Comparison of ENCODE assay signal across 8 cellular contexts in the genomic region with DNA sequence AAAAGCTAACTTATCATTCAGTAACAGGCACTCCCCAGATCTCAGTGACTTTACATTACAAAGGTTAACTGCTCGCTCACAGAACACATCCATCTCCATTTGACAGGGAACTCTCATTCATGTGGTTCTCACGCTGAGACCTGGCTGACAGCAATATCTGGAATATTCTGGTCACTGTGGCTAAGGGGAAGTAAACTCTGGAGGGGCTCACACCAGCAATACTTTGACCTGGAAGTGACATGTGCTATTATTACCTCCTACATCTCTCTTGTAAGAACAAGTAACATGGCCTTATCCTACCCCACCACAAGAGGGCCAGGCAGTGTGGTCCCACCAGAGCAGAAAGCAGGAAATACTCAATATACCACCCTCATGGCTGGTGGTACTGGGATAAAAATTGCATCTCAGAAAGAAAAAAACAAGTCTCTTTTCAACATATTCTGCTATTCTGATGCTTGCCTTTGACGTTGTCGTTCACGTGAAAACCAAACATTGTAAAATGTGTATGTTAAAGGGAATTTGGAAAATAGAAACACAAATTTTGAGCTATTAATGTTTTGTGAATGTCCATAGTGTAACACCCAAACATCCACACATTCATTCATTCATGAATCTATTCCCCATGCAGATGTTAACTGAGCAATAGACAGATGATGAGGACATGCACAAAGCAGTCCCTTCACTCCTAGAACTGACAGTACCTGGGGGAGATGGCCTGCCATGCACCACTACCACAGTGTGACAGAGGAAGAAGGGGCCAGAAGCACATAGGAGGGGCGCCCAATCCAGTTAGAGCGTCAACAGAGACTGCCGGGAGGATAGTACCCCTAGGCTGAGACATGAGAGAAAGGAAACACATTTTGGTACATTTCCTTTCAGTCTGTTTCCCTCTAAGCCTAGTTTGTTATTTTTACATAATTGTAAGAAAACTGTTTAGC.
DNase-seq lines count a peak whose midpoint lies in the region; ATAC-seq, FAIRE-seq and TF ChIP-seq lines count a peak whose summit lies in the region.

No MANE protein-coding gene starts in this region.

- TF ChIP-seq RAD21 in HepG2 (CRISPR knock-in tag; IDR thresholded peaks at IDR 0.05) = peak; percentile 43; the same call in 1 of the 2 replicates

- FAIRE-seq in HepG2 (lab: Jason Lieb, UNC) = peak; percentile 64

- H3K36me3 ChIP-seq in KMS-11 (ENCODE audit: insufficient read depth) (no peaks in the 10 kb centered on the region), HepG2 (replicated peaks in 1 of 2; ENCODE audit: control insufficient read depth in 1 of 2, insufficient read depth in 2 of 2, low read length in 2 of 2) (no peaks in the 10 kb centered on the region)

- H3K4me1 Mint-ChIP-seq in activated naive CD8-positive, alpha-beta T cell treated with anti-CD3 and anti-CD28 coated beads, Interleukin-2, amount 50 U/mL, for 24 hours = peaks cover 9% of the 10 kb centered on the region

- intact Hi-C loops in HepG2 (cut with micrococcal nuclease; ENCODE audit: unreplicated experiment) = loop anchor here (1.0 to 2.0 kb wide), 4 partner anchors 165 to 505 kb away; no protein-coding TSS in a partner anchor

- TF ChIP-seq POLR2A in HepG2 (IDR thresholded peaks at IDR 0.05; ENCODE audit: insufficient read depth in 1 of 2, low read depth in 2 of 2, low read length in 2 of 2) = no peak

- H3K27me3 ChIP-seq in KMS-11 (ENCODE audit: insufficient read depth, low read depth) = no peaks in the 10 kb centered on the region
- H3K27me3 ChIP-seq in HepG2 (ENCODE audit: control insufficient read depth in 1 of 2, insufficient read depth in 2 of 2, low read length in 2 of 2) = no peaks in the 10 kb centered on the region

- no peak overlapping the region for H2AFZ ChIP-seq in KMS-11 (ENCODE audit: low read depth)
- no peak overlapping the region for H2AFZ ChIP-seq in HepG2 (ENCODE audit: low read length)

- ATAC-seq in GM21515 (IDR thresholded peaks at IDR 0.05; ENCODE audit: unreplicated experiment) (peak; percentile 86), SK-N-SH treated with all-trans-retinoic acid at 6 μM for 48 hours (peak; percentile 89), HepG2 (peak; percentile 96)
- peak; percentile 83 for ATAC-seq in activated naive CD8-positive, alpha-beta T cell treated with anti-CD3 and anti-CD28 coated beads, Interleukin-2, amount 50 U/mL, for 24 hours

- H3K79me2 ChIP-seq in KMS-11 (ENCODE audit: insufficient read depth, low read depth) (no peaks in the 10 kb centered on the region), HepG2 (ENCODE audit: insufficient read depth, low read length) (no peaks in the 10 kb centered on the region)

- no peaks in the 10 kb centered on the region for H3K27me3 Mint-ChIP-seq in activated naive CD8-positive, alpha-beta T cell treated with anti-CD3 and anti-CD28 coated beads, Interleukin-2, amount 50 U/mL, for 24 hours

- no peak overlapping the region for H3K4me3 Mint-ChIP-seq in activated naive CD8-positive, alpha-beta T cell treated with anti-CD3 and anti-CD28 coated beads, Interleukin-2, amount 50 U/mL, for 24 hours

- no peak overlapping the region for H3K4me2 ChIP-seq in KMS-11
- H3K4me2 ChIP-seq in HepG2 (ENCODE audit: low read depth, low read length) = no peak overlapping the region

- H3K4me3 ChIP-seq in KMS-11 (IDR thresholded peaks at IDR 0.05; ENCODE audit: insufficient read depth, low read depth, low read length) (no peak overlapping the region), HepG2 (replicated peaks in 1 of 3; ENCODE audit: insufficient read depth in 1 of 3, low read depth in 2 of 3, low read length in 3 of 3) (no peak overlapping the region)

- H3K4me1 ChIP-seq in KMS-11 (ENCODE audit: low read depth, poor library complexity, severe bottlenecking) (no peaks in the 10 kb centered on the region), HepG2 (ENCODE audit: insufficient read depth, low read length) (no peaks in the 10 kb centered on the region)

- TF ChIP-seq EP300 in HepG2 (IDR thresholded peaks at IDR 0.05; ENCODE audit: low read depth in 2 of 2, low read length in 2 of 2) (no peak), HepG2 (CRISPR knock-in tag; IDR thresholded peaks at IDR 0.05; ENCODE audit: borderline replicate concordance) (no peak)

- no peaks in the 10 kb centered on the region for H3K36me3 Mint-ChIP-seq in activated naive CD8-positive, alpha-beta T cell treated with anti-CD3 and anti-CD28 coated beads, Interleukin-2, amount 50 U/mL, for 24 hours (ENCODE audit: low read depth)

- H4K20me1 ChIP-seq in KMS-11 (ENCODE audit: insufficient read depth) (no peaks in the 10 kb centered on the region), HepG2 (ENCODE audit: insufficient read depth, low read length) (no peaks in the 10 kb centered on the region)

- H3K27ac ChIP-seq in KMS-11 = no peak overlapping the region
- no peak overlapping the region for H3K27ac ChIP-seq in HepG2 (ENCODE audit: extremely low read length, insufficient read depth, low read length)

- no peaks in the 10 kb centered on the region for H3K9me3 Mint-ChIP-seq in activated naive CD8-positive, alpha-beta T cell treated with anti-CD3 and anti-CD28 coated beads, Interleukin-2, amount 50 U/mL, for 24 hours

- no peak overlapping the region for H3K9ac ChIP-seq in KMS-11
- no peak overlapping the region for H3K9ac ChIP-seq in HepG2 (ENCODE audit: insufficient read depth, low read depth, low read length)

- DNase-seq in EL = peak; percentile 40
- peak; percentile 52 for DNase-seq in activated naive CD8-positive, alpha-beta T cell treated with anti-CD3 and anti-CD28 coated beads, Interleukin-2, amount 50 U/mL, for 24 hours
- peak; percentile 32 for DNase-seq in HepG2 (ENCODE audit: low spot score)
- DNase-seq in stimulated activated CD8-positive, alpha-beta memory T cell treated with anti-CD3 and anti-CD28 coated beads, Interleukin-7, amount 100 ng/mL, for 48 hours (ENCODE audit: extremely low read depth in 1 of 2, low read depth in 1 of 2) = peak; percentile 29 to 32
- DNase-seq in NCI-H1048 (lab: John Stamatoyannopoulos, UW) = no peak

- POLR2A ChIA-PET in HepG2 (lab: Yijun Ruan, JAX) = no interaction called here

- CTCF ChIA-PET in HepG2 (lab: Yijun Ruan, JAX; ENCODE audit: low intra/inter-chr PET ratio, low total read pairs) = interaction anchor here (1.2 to 2.3 kb wide), 3 partner anchors 235 to 505 kb away, joined by 3 to 20 read pairs (median 3); no protein-coding TSS in a partner anchor

- peak; percentile 71 for TF ChIP-seq CTCF in KMS-11 (conservative IDR thresholded peaks at IDR 0.05; ENCODE audit: low read depth, low read length)
- TF ChIP-seq CTCF in HepG2 (CRISPR knock-in tag; IDR thresholded peaks at IDR 0.05) = peak; percentile 64

- in situ Hi-C loops in HepG2 (cut with HindIII; ENCODE audit: extremely low pct_ligation_motif_present, low pct_unique_long_range_greater_than_20kb) = loop anchor here (5.0 kb wide), 1 partner anchor 245 kb away; no protein-coding TSS in a partner anchor

- BruUV-seq in HepG2 (replicated peaks; lab: Mats Ljungman, UMichigan) = no TSS peak

- 3% methylated on average over 8 of the region's 8 CpGs for WGBS in HepG2 (ENCODE audit: low lambda C conversion rate)

- H3K9me3 ChIP-seq in HepG2 (ENCODE audit: low read length) = no peaks in the 10 kb centered on the region

- H3K27ac Mint-ChIP-seq in activated naive CD8-positive, alpha-beta T cell treated with anti-CD3 and anti-CD28 coated beads, Interleukin-2, amount 50 U/mL, for 24 hours = no peak overlapping the region

TF ChIP-seq in SK-N-SH treated with all-trans-retinoic acid at 6 μM for 48 hours, 23 proteins besides CTCF, POLR2A, EP300 and RAD21:
- TF ChIP-seq ESRRG (CRISPR knock-in tag; IDR thresholded peaks at IDR 0.05) = no peak
- no peak for TF ChIP-seq RARB (CRISPR knock-in tag; IDR thresholded peaks at IDR 0.05)

TF ChIP-seq in HepG2, 621 proteins besides CTCF, POLR2A, EP300 and RAD21:
- peak; percentile 88 for TF ChIP-seq SMC3 (IDR thresholded peaks at IDR 0.05; ENCODE audit: low read length)
- TF ChIP-seq ZFX (CRISPR knock-in tag; IDR thresholded peaks at IDR 0.05; ENCODE audit: low read depth) = no peak
- peak; percentile 62 for TF ChIP-seq STAG1 (CRISPR knock-in tag; IDR thresholded peaks at IDR 0.05)
- 0 out of 2 replicates have a peak, but pooled peaks have one; percentile 57 for TF ChIP-seq ZKSCAN5 (CRISPR knock-in tag; IDR thresholded peaks at IDR 0.05)
- TF ChIP-seq, protein P1, sequence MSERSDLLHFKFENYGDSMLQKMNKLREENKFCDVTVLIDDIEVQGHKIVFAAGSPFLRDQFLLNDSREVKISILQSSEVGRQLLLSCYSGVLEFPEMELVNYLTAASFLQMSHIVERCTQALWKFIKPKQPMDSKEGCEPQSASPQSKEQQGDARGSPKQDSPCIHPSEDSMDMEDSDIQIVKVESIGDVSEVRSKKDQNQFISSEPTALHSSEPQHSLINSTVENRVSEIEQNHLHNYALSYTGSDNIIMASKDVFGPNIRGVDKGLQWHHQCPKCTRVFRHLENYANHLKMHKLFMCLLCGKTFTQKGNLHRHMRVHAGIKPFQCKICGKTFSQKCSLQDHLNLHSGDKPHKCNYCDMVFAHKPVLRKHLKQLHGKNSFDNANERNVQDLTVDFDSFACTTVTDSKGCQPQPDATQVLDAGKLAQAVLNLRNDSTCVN (CRISPR knock-in tag; IDR thresholded peaks at IDR 0.05; ENCODE audit: borderline replicate concordance) = no peak
TF ChIP-seq in HepG2: peak in this region for 3.
